ENCODE assay signal across 8 cellular contexts in genomic region chr16:69188716-69189115, GRCh38. TPM values are rescaled to one million over a fixed set of nuclear protein-coding genes. Genes with fewer than 3 reads are reported as not detected.
A peak's percentile ranks its signal among the peaks of the same experiment; 100 is the strongest.
DNase-seq lines count a peak whose midpoint lies in the region; ATAC-seq and TF ChIP-seq lines count a peak whose summit lies in the region.

No MANE protein-coding gene starts in this region.

- no peaks in the 10 kb centered on the region for H3K27me3 ChIP-seq in SJSA1 (replicated peaks)

- peaks cover 20% of the 10 kb centered on the region for H3K36me3 ChIP-seq in SJSA1

- ATAC-seq in HG03571 (IDR thresholded peaks at IDR 0.05; ENCODE audit: unreplicated experiment), result no peak

- DNase-seq in GM03348 (ENCODE audit: low spot score) (peak; percentile 38), SJSA1 (ENCODE audit: low read depth in 1 of 2, low spot score in 2 of 2) (no peak), fibroblast of the aortic adventitia (ENCODE audit: low read depth) (peak; percentile 60), retina (peak; percentile 8), pons (ENCODE audit: low spot score) (no peak), cerebellum (ENCODE audit: low spot score) (no peak), putamen (ENCODE audit: low spot score) (no peak)

- H3K4me3 ChIP-seq in SJSA1 (peak overlapping the region; percentile 96), fibroblast of the aortic adventitia (ENCODE audit: low read depth, low read length) (peak overlapping the region; percentile 73)

- H3K27ac ChIP-seq in SJSA1, result no peak overlapping the region

- H3K4me1 ChIP-seq in SJSA1 (replicated peaks), result peaks cover 30% of the 10 kb centered on the region

- no peak for TF ChIP-seq CTCF in fibroblast of the aortic adventitia (IDR thresholded peaks at IDR 0.05; ENCODE audit: insufficient read depth, low read length)

- no peaks in the 10 kb centered on the region for H3K9me3 ChIP-seq in SJSA1 (replicated peaks)

RNA-seq across cellular contexts. Expression of gene SNTB2, which starts 1.8 kb away (rescaled TPM):
- total RNA-seq in SJSA1 (2014; rRNA removed; shearing (Covaris generic)), result 17.3 and 43.6 TPM in 2 replicates
- 23.8 and 40.6 TPM in 2 replicates for total RNA-seq in fibroblast of the aortic adventitia (ENCODE audit: low replicate concordance)
- 9.3 TPM for total RNA-seq in cerebellum

RNA-seq across cellular contexts. Expression of gene UTP4, which starts 56.3 kb away (rescaled TPM):
- total RNA-seq in SJSA1 (2014; rRNA removed; shearing (Covaris generic)), result 20.2 and 28.1 TPM in 2 replicates
- total RNA-seq in fibroblast of the aortic adventitia (ENCODE audit: low replicate concordance), result 19.5 and 29.3 TPM in 2 replicates
- 23.9 TPM for total RNA-seq in cerebellum

RNA-seq across cellular contexts. Expression of gene CHTF8, which starts 56.3 kb away (rescaled TPM):
- total RNA-seq in SJSA1 (2014; rRNA removed; shearing (Covaris generic)), result 37.6 and 43.1 TPM in 2 replicates
- total RNA-seq in fibroblast of the aortic adventitia (ENCODE audit: low replicate concordance), result 20.0 and 90.6 TPM in 2 replicates
- 37.5 TPM for total RNA-seq in cerebellum

Comparison
In these comparisons a context has a peak if more than half of its experiments do, and no peak if none do; other contexts are left out.
1. DNase-seq: peak in GM03348 (single experiment), fibroblast of the aortic adventitia (single experiment) and retina (single experiment); none in SJSA1 (0 of 2), pons (single experiment), cerebellum (single experiment) and putamen (single experiment).